24 cellular contexts compared by ENCODE assay signal in genomic region chr16:1345087-1345486, GRCh38.
"Had no signal": no experiment of that assay in that cellular context is flagged by ENCODE, and none has a peak within 500 bp of the region (broad histone marks: within the 10 kb centered on the region; RNA-seq: fewer than 3 reads in every experiment).

No MANE protein-coding gene starts in this region.

- H3K27ac ChIP-seq: epithelial cell of prostate, esophagus muscularis mucosa, gastrocnemius medialis, neural progenitor cell, parathyroid adenoma, psoas muscle, skin epidermis, stomach had no signal

- H3K9me3 Mint-ChIP-seq: dendritic cell treated with granulocyte-macrophage colony-stimulating factor and Interleukin-4, amounts not matched to agents 40 ng/mL and 50 ng/mL, for 4 days; effector memory CD8-positive, alpha-beta T cell; natural killer cell treated with Interleukin-12 subunit alpha and Interleukin-12 subunit beta and Interleukin-15 and Interleukin-18, amount 100 ng/mL, for 72 hours; neural progenitor cell had no signal

- H3K4me2 ChIP-seq: neural progenitor cell had no signal

- FAIRE-seq: colon had no signal

- H3K27me3 ChIP-seq: gastrocnemius medialis had no signal

- H3K27me3 Mint-ChIP-seq: effector memory CD8-positive, alpha-beta T cell; natural killer cell treated with Interleukin-12 subunit alpha and Interleukin-12 subunit beta and Interleukin-15 and Interleukin-18, amount 100 ng/mL, for 72 hours had no signal

- H3K27ac Mint-ChIP-seq: dendritic cell treated with granulocyte-macrophage colony-stimulating factor and Interleukin-4, amounts not matched to agents 40 ng/mL and 50 ng/mL, for 4 days; natural killer cell treated with Interleukin-12 subunit alpha and Interleukin-12 subunit beta and Interleukin-15 and Interleukin-18, amount 100 ng/mL, for 72 hours; neural progenitor cell had no signal

- H3K4me3 Mint-ChIP-seq: dendritic cell treated with granulocyte-macrophage colony-stimulating factor and Interleukin-4, amounts not matched to agents 40 ng/mL and 50 ng/mL, for 4 days; effector memory CD8-positive, alpha-beta T cell; natural killer cell treated with Interleukin-12 subunit alpha and Interleukin-12 subunit beta and Interleukin-15 and Interleukin-18, amount 100 ng/mL, for 72 hours; neural progenitor cell had no signal

- H3K79me2 ChIP-seq: parathyroid adenoma had no signal

- ATAC-seq: effector memory CD8-positive, alpha-beta T cell; gastrocnemius medialis; left lobe of liver; mucosa of descending colon; natural killer cell treated with Interleukin-12 subunit alpha and Interleukin-12 subunit beta and Interleukin-15 and Interleukin-18, amount 100 ng/mL, for 72 hours; psoas muscle; sciatic nerve had no signal

- H2AFZ ChIP-seq: neural progenitor cell, parathyroid adenoma had no signal

- H3K9me3 ChIP-seq: esophagus muscularis mucosa, gastrocnemius medialis, mucosa of descending colon, psoas muscle, stomach had no signal

- H3K4me3 ChIP-seq: esophagus muscularis mucosa, gastrocnemius medialis, mucosa of descending colon, neural progenitor cell, psoas muscle, skin epidermis, stomach had no signal

- DNase-seq: effector memory CD8-positive, alpha-beta T cell; gastrocnemius medialis; islet precursor cell; mammary epithelial cell; mucosa of descending colon; occipital lobe; psoas muscle; retina; stimulated activated CD4-positive, alpha-beta T cell treated with anti-CD3 and anti-CD28 coated beads, Interleukin-2, amount 100 ng/mL, for 24 hours; stimulated activated CD4-positive, alpha-beta T cell treated with anti-CD3 and anti-CD28 coated beads, Interleukin-4, amount 100 ng/mL, for 4 hours; stimulated activated naive CD4-positive, alpha-beta T cell; stomach; substantia nigra; trophoblast cell had no signal

- H3K9ac ChIP-seq: neural progenitor cell, parathyroid adenoma had no signal

- H3K36me3 ChIP-seq: neural progenitor cell had no signal

- H3K36me3 Mint-ChIP-seq: natural killer cell treated with Interleukin-12 subunit alpha and Interleukin-12 subunit beta and Interleukin-15 and Interleukin-18, amount 100 ng/mL, for 72 hours; neural progenitor cell had no signal
